11 cellular contexts compared by ENCODE assay signal in genomic region chr14:55721353-55721752, GRCh38.
DNase-seq lines count a peak whose midpoint lies in the region; ATAC-seq and TF ChIP-seq lines count a peak whose summit lies in the region.
"Had no signal": no experiment of that assay in that cellular context is flagged by ENCODE, and none has a peak within 500 bp of the region (broad histone marks: within the 10 kb centered on the region; RNA-seq: fewer than 3 reads in every experiment).

No MANE protein-coding gene starts in this region.

- H3K9ac ChIP-seq in SK-N-MC (ENCODE audit: insufficient read length): no peak overlapping the region

- no peaks in the 10 kb centered on the region for H3K9me3 ChIP-seq in SK-N-MC (ENCODE audit: low read depth, low read length)
- H3K9me3 ChIP-seq: esophagus squamous epithelium had no signal

- TF ChIP-seq CTCF in fibroblast of villous mesenchyme (IDR thresholded peaks at IDR 0.05; ENCODE audit: insufficient read depth, low read depth, low read length): no peak

- H3K27ac ChIP-seq in SK-N-MC: peak overlapping the region; percentile 99
- H3K27ac ChIP-seq: esophagus squamous epithelium had no signal

- DNase-seq in A172 (ENCODE audit: low spot score) (peak; percentile 87), GM03348 (ENCODE audit: low spot score) (peak; percentile 75), SK-N-MC (ENCODE audit: low read depth, low spot score) (no peak), fibroblast of villous mesenchyme (ENCODE audit: low read depth) (peak; percentile 84), HuH-7.5 (ENCODE audit: low spot score) (no peak)
- no peak for DNase-seq in stimulated activated CD4-positive, alpha-beta T cell treated with anti-CD3 and anti-CD28 coated beads, Interleukin-4, amount 100 ng/mL, for 24 hours
- DNase-seq in stimulated activated naive CD8-positive, alpha-beta T cell treated with anti-CD3 and anti-CD28 coated beads, Interleukin-15, Interleukin-2, amounts not matched to agents 100 U/mL and 50 U/mL, for 24 hours: no peak
- DNase-seq: activated effector memory CD4-positive, alpha-beta T cell treated with anti-CD3 and anti-CD28 coated beads, Interleukin-2, amount 50 U/mL, for 16 hours; esophagus squamous epithelium; NCI-H2081 treated with DMSO at 0.1 percent for 48 hours had no signal

- H3K36me3 ChIP-seq in SK-N-MC (ENCODE audit: insufficient read depth, low read length): no peaks in the 10 kb centered on the region
- H3K36me3 ChIP-seq: esophagus squamous epithelium had no signal

- no peak overlapping the region for H3K4me3 ChIP-seq in SK-N-MC
- no peak overlapping the region for H3K4me3 ChIP-seq in fibroblast of villous mesenchyme (ENCODE audit: low read depth, low read length)
- H3K4me3 ChIP-seq: esophagus squamous epithelium had no signal

- ATAC-seq in HG03565 (IDR thresholded peaks at IDR 0.05; ENCODE audit: unreplicated experiment): no peak
- ATAC-seq in stimulated activated naive CD8-positive, alpha-beta T cell treated with anti-CD3 and anti-CD28 coated beads, Interleukin-15, Interleukin-2, amounts not matched to agents 100 U/mL and 50 U/mL, for 24 hours: no peak

Comparison
In these comparisons a context has a peak if more than half of its experiments do, and no peak if none do; other contexts are left out.
1. DNase-seq: peak in A172 (single experiment), GM03348 (single experiment) and fibroblast of villous mesenchyme (single experiment); none in SK-N-MC (single experiment), stimulated activated CD4-positive, alpha-beta T cell treated with anti-CD3 and anti-CD28 coated beads, Interleukin-4, amount 100 ng/mL, for 24 hours (single experiment), stimulated activated naive CD8-positive, alpha-beta T cell treated with anti-CD3 and anti-CD28 coated beads, Interleukin-15, Interleukin-2, amounts not matched to agents 100 U/mL and 50 U/mL, for 24 hours (single experiment) and HuH-7.5 (single experiment).